ENCODE assay signal across 11 cellular contexts in the genomic region with DNA sequence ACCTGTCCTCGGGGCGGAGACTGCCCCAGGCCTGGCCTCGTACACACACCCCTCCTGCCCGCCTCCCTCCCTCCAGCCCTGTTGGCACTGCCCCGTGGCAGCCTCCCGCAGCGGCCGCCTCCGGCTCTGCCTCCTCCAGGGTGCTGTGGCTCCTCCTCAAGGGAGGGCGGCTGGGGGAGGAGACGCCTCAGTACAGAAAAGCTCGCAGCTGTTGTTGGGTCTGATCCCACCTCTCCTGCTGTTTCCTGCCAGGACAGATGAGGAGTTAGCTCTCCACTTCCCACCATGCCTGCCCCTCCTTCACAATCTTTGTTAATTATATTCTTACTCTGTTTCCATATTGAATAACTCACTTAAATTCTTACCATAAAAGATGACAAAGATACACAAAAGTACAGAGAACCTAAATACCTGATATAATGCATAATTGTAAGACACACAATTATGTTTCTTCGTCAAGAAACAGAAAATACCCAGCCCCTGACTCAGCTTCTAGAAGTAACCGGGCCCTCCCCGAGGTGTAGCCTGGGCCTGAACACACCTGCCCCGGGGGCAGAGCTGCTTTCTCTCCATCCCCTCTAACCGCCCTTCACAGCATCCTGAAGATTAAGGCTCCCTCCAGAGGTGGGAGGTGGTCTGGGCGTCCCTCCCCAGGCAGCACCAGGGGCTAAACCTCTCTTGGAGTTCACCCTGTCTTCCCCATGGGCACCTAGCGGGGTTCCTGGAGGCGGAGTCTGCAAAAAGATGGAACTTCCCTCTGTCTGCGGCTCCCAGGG. TPM values are rescaled to one million over a fixed set of nuclear protein-coding genes. Genes with fewer than 3 reads are reported as not detected.
DNase-seq lines count a peak whose midpoint lies in the region; ATAC-seq and TF ChIP-seq lines count a peak whose summit lies in the region.
"Had no signal": no experiment of that assay in that cellular context is flagged by ENCODE, and none has a peak within 500 bp of the region (broad histone marks: within the 10 kb centered on the region; RNA-seq: fewer than 3 reads in every experiment).

No MANE protein-coding gene starts in this region.

- CTCF ChIA-PET in WTC11 (lab: Charles Lee): interaction anchor here (1.0 to 2.9 kb wide), 2 partner anchors 21 to 25 kb away, joined by 4 to 15 read pairs; no protein-coding TSS in a partner anchor

- peak overlapping the region; percentile 26; the same call in 1 of the 2 replicates for H3K27ac Mint-ChIP-seq in WTC11
- H3K27ac Mint-ChIP-seq: IgD-negative memory B cell; naive thymus-derived CD8-positive, alpha-beta T cell; stimulated activated effector memory CD8-positive, alpha-beta T cell treated with anti-CD3 and anti-CD28 coated beads, Interleukin-12 subunit alpha, Interleukin-12 subunit beta, amount 100 ng/mL, for 72 hours had no signal

- peak; percentile 25 for DNase-seq in DMS153 (lab: John Stamatoyannopoulos, UW)
- DNase-seq in DMS153 treated with DMSO at 0.1 percent for 48 hours (lab: John Stamatoyannopoulos, UW; ENCODE audit: unreplicated experiment): no peak
- no peak for DNase-seq in WTC11 (ENCODE audit: low spot score)
- DNase-seq in kidney glomerular epithelial cell (lab: John Stamatoyannopoulos, UW): peak; percentile 67
- DNase-seq in ureter (ENCODE audit: low spot score): peak; percentile 83
- DNase-seq: naive thymus-derived CD8-positive, alpha-beta T cell had no signal

- TF ChIP-seq CTCF in WTC11 (IDR thresholded peaks at IDR 0.05): no peak

- H3K4me3 Mint-ChIP-seq in WTC11: no peak overlapping the region
- H3K4me3 Mint-ChIP-seq: IgD-negative memory B cell; naive thymus-derived CD8-positive, alpha-beta T cell; stimulated activated effector memory CD8-positive, alpha-beta T cell treated with anti-CD3 and anti-CD28 coated beads, Interleukin-12 subunit alpha, Interleukin-12 subunit beta, amount 100 ng/mL, for 72 hours had no signal

- H3K9me3 Mint-ChIP-seq in WTC11: peaks cover 12% of the 10 kb centered on the region
- H3K9me3 Mint-ChIP-seq: stimulated activated effector memory CD8-positive, alpha-beta T cell treated with anti-CD3 and anti-CD28 coated beads, Interleukin-12 subunit alpha, Interleukin-12 subunit beta, amount 100 ng/mL, for 72 hours had no signal

- H3K36me3 Mint-ChIP-seq in WTC11: no peaks in the 10 kb centered on the region
- H3K36me3 Mint-ChIP-seq: naive thymus-derived CD8-positive, alpha-beta T cell; stimulated activated effector memory CD8-positive, alpha-beta T cell treated with anti-CD3 and anti-CD28 coated beads, Interleukin-12 subunit alpha, Interleukin-12 subunit beta, amount 100 ng/mL, for 72 hours had no signal

- ATAC-seq in WTC11 (peak; percentile 41), HG02973 (IDR thresholded peaks at IDR 0.05; ENCODE audit: unreplicated experiment) (no peak), GM21576 (IDR thresholded peaks at IDR 0.05; ENCODE audit: unreplicated experiment) (no peak), HG03378 (IDR thresholded peaks at IDR 0.05; ENCODE audit: unreplicated experiment) (no peak)
- ATAC-seq: naive thymus-derived CD8-positive, alpha-beta T cell; stimulated activated effector memory CD8-positive, alpha-beta T cell treated with anti-CD3 and anti-CD28 coated beads, Interleukin-12 subunit alpha, Interleukin-12 subunit beta, amount 100 ng/mL, for 72 hours had no signal

- H3K4me1 Mint-ChIP-seq in WTC11: peaks cover 14% of the 10 kb centered on the region
- H3K4me1 Mint-ChIP-seq: IgD-negative memory B cell; naive thymus-derived CD8-positive, alpha-beta T cell; stimulated activated effector memory CD8-positive, alpha-beta T cell treated with anti-CD3 and anti-CD28 coated beads, Interleukin-12 subunit alpha, Interleukin-12 subunit beta, amount 100 ng/mL, for 72 hours had no signal

- peaks cover 6% of the 10 kb centered on the region for H3K27me3 Mint-ChIP-seq in WTC11 (ENCODE audit: low read depth)

- POLR2A ChIA-PET in WTC11 (lab: Charles Lee): interaction anchor here (1.0 kb wide), 1 partner anchor 663 kb away, joined by 4 read pairs; the partner anchor contains the start of gene POFUT2

TF ChIP-seq in WTC11, 78 proteins besides CTCF, POLR2A, EP300 and RAD21 (continues in another document):
- TF ChIP-seq ZNF219 (CRISPR knock-in tag; IDR thresholded peaks at IDR 0.05; ENCODE audit: borderline replicate concordance) (no peak), MAX (CRISPR knock-in tag; IDR thresholded peaks at IDR 0.05) (no peak), FOXP4 (CRISPR knock-in tag; IDR thresholded peaks at IDR 0.05) (no peak), ZNF317 (CRISPR knock-in tag; IDR thresholded peaks at IDR 0.05; ENCODE audit: borderline replicate concordance, low read depth) (no peak), PRDM15 (CRISPR knock-in tag; IDR thresholded peaks at IDR 0.05) (no peak), GTF2I (CRISPR knock-in tag; conservative IDR thresholded peaks at IDR 0.05) (no peak), MXD4 (CRISPR knock-in tag; IDR thresholded peaks at IDR 0.05; ENCODE audit: borderline replicate concordance) (no peak), SOX15 (CRISPR knock-in tag; IDR thresholded peaks at IDR 0.05) (no peak), ZNF416 (CRISPR knock-in tag; IDR thresholded peaks at IDR 0.05) (no peak), NFE2L1 (CRISPR knock-in tag; IDR thresholded peaks at IDR 0.05) (no peak), ZNF138 (CRISPR knock-in tag; conservative IDR thresholded peaks at IDR 0.05) (no peak), RORB (CRISPR knock-in tag; IDR thresholded peaks at IDR 0.05) (no peak), TEAD4 (CRISPR knock-in tag; IDR thresholded peaks at IDR 0.05) (no peak), SP1 (CRISPR knock-in tag; conservative IDR thresholded peaks at IDR 0.05) (no peak), JAZF1 (CRISPR knock-in tag; IDR thresholded peaks at IDR 0.05) (no peak)
- TF ChIP-seq, protein P1, sequence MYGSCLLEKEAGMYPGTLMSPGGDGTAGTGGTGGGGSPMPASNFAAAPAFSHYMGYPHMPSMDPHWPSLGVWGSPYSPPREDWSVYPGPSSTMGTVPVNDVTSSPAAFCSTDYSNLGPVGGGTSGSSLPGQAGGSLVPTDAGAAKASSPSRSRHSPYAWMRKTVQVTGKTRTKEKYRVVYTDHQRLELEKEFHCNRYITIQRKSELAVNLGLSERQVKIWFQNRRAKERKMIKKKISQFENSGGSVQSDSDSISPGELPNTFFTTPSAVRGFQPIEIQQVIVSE (CRISPR knock-in tag; IDR thresholded peaks at IDR 0.05; ENCODE audit: borderline replicate concordance): no peak
- TF ChIP-seq, protein P2, sequence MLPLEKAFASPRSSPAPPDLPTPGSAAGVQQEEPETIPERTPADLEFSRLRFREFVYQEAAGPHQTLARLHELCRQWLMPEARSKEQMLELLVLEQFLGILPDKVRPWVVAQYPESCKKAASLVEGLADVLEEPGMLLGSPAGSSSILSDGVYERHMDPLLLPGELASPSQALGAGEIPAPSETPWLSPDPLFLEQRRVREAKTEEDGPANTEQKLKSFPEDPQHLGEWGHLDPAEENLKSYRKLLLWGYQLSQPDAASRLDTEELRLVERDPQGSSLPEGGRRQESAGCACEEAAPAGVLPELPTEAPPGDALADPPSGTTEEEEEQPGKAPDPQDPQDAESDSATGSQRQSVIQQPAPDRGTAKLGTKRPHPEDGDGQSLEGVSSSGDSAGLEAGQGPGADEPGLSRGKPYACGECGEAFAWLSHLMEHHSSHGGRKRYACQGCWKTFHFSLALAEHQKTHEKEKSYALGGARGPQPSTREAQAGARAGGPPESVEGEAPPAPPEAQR (CRISPR knock-in tag; IDR thresholded peaks at IDR 0.05): no peak

RNA-seq across cellular contexts. Expression of gene COL6A1, which starts 30.6 kb away (rescaled TPM):
- total RNA-seq in WTC11 (2021) (221 to 245 TPM (median 240 TPM) in 3 replicates), ureter (289 TPM)

Comparison
In these comparisons a context has a peak if more than half of its experiments do, and no peak if none do; other contexts are left out.
1. DNase-seq: peak in DMS153 (single experiment), kidney glomerular epithelial cell (single experiment) and ureter (single experiment); none in DMS153 treated with DMSO at 0.1 percent for 48 hours (single experiment) and WTC11 (single experiment).